In genomic region chr6:144816936-144817335, GRCh38 we compare ENCODE assay signal across 25 cellular contexts.
DNase-seq lines count a peak whose midpoint lies in the region; ATAC-seq, FAIRE-seq and TF ChIP-seq lines count a peak whose summit lies in the region.
"Had no signal": no experiment of that assay in that cellular context is flagged by ENCODE, and none has a peak within 500 bp of the region (broad histone marks: within the 10 kb centered on the region; RNA-seq: fewer than 3 reads in every experiment).

No MANE protein-coding gene starts in this region.

- TF ChIP-seq RAD21 in GM12878 (IDR thresholded peaks at IDR 0.05; ENCODE audit: insufficient read depth, low read depth, low read length), result no peak

- RAD21 ChIA-PET in GM12878 (lab: Charles Lee; ENCODE audit: unreplicated experiment), result no interaction called here

- H3K36me3 Mint-ChIP-seq in activated T-cell treated with anti-CD3 and anti-CD28 coated beads, Interleukin-2, amount 50 U/mL, for 4 hours (ENCODE audit: insufficient read depth), result peaks cover 23% of the 10 kb centered on the region

- no peaks in the 10 kb centered on the region for H3K27me3 Mint-ChIP-seq in activated T-cell treated with anti-CD3 and anti-CD28 coated beads, Interleukin-2, amount 50 U/mL, for 4 hours (ENCODE audit: low read depth)
- H3K27me3 Mint-ChIP-seq: CD4-positive, CD25-positive, alpha-beta regulatory T cell; CD8-positive, alpha-beta memory T cell; IgD-negative memory B cell had no signal

- no peak for TF ChIP-seq EP300 in GM12878 (IDR thresholded peaks at IDR 0.05; ENCODE audit: borderline replicate concordance in 1 of 2, control insufficient read depth in 1 of 2, low read depth in 2 of 2, low read length in 2 of 2)

- no peak overlapping the region for H3K4me3 Mint-ChIP-seq in activated T-cell treated with anti-CD3 and anti-CD28 coated beads, Interleukin-2, amount 50 U/mL, for 4 hours
- H3K4me3 Mint-ChIP-seq: CD4-positive, CD25-positive, alpha-beta regulatory T cell; CD8-positive, alpha-beta memory T cell; HFFc6; IgD-negative memory B cell had no signal

- TF ChIP-seq CTCF in GM12878 (IDR thresholded peaks at IDR 0.05 in 2 of 3, conservative IDR thresholded peaks at IDR 0.05 in 1 of 3; ENCODE audit: control insufficient read depth in 2 of 3, extremely low read depth in 1 of 3, insufficient read depth in 1 of 3, low read depth in 3 of 3, low read length in 3 of 3) (no peak), retinal pigment epithelial cell (conservative IDR thresholded peaks at IDR 0.05; ENCODE audit: low read depth, low read length) (no peak), foreskin keratinocyte (conservative IDR thresholded peaks at IDR 0.05) (no peak)

- WGBS in GM12878 (ENCODE audit: insufficient coverage, insufficient replicate concordance, low lambda C conversion rate, missing lambda C conversion rate), result 100% methylated on average over 1 of the region's 1 CpG

- H4K20me1 ChIP-seq in GM12878 (ENCODE audit: control insufficient read depth, insufficient read depth), result no peaks in the 10 kb centered on the region

- CTCF ChIA-PET in GM12878 (lab: Yijun Ruan, JAX), result no interaction called here

- POLR2A ChIA-PET in GM12878 (lab: Charles Lee), result no interaction called here

- H3K9me3 ChIP-seq in GM12878 (replicated peaks; ENCODE audit: control insufficient read depth, insufficient read depth, low read length), result no peaks in the 10 kb centered on the region
- H3K9me3 ChIP-seq: BE2C, Caco-2 had no signal

- H3K4me1 Mint-ChIP-seq in activated T-cell treated with anti-CD3 and anti-CD28 coated beads, Interleukin-2, amount 50 U/mL, for 4 hours (ENCODE audit: low read depth), result peaks cover 4% of the 10 kb centered on the region
- H3K4me1 Mint-ChIP-seq: IgD-negative memory B cell had no signal

- peak; percentile 52 for FAIRE-seq in GM12878 (lab: Jason Lieb, UNC)
- FAIRE-seq: D721Med, H54, HTR-8/SVneo had no signal

- ATAC-seq in GM12878 (no peak), foreskin keratinocyte (no peak)
- ATAC-seq in activated T-cell treated with anti-CD3 and anti-CD28 coated beads, Interleukin-2, amount 50 U/mL, for 4 hours, result no peak

- H2AFZ ChIP-seq in GM12878 (ENCODE audit: control insufficient read depth, low read depth, low read length), result no peak overlapping the region
- H2AFZ ChIP-seq: GM23248 had no signal

- no peaks in the 10 kb centered on the region for H3K4me1 ChIP-seq in GM12878 (ENCODE audit: control insufficient read depth, insufficient read depth, low read length)
- H3K4me1 ChIP-seq in foreskin keratinocyte, result no peaks in the 10 kb centered on the region
- H3K4me1 ChIP-seq: BE2C had no signal

- H3K4me3 ChIP-seq in GM12878 (no peak overlapping the region), retinal pigment epithelial cell (ENCODE audit: low read length) (no peak overlapping the region)
- H3K4me3 ChIP-seq: GM23248 had no signal

- peak; percentile 7 for DNase-seq in HT-29 (ENCODE audit: low spot score)
- DNase-seq in M059J (ENCODE audit: low read depth), result peak; percentile 24
- no peak for DNase-seq in GM12878 (ENCODE audit: low read depth, low spot score)
- peak; percentile 53 for DNase-seq in retinal pigment epithelial cell (ENCODE audit: low read depth)
- DNase-seq in islet precursor cell, result no peak
- no peak for DNase-seq in NCI-H226
- DNase-seq in activated T-cell treated with anti-CD3 and anti-CD28 coated beads, Interleukin-2, amount 50 U/mL, for 4 hours, result no peak
- DNase-seq in foreskin keratinocyte, result no peak
- DNase-seq: ACHN; BE2C; C1 segment of cervical spinal cord; CD4-positive, CD25-positive, alpha-beta regulatory T cell; CD8-positive, alpha-beta memory T cell; DMS79 treated with DMSO at 0.1 percent for 48 hours; GF-D8; GM23248; HCEC 1CT; HFFc6; KBM-7 had no signal

- intact Hi-C loops in GM12878 (cut with micrococcal nuclease; ENCODE audit: unreplicated experiment), result no loop called here

- no TSS peak for BruUV-seq in GM12878 (replicated peaks; lab: Mats Ljungman, UMichigan)

- H3K4me2 ChIP-seq in GM12878 (ENCODE audit: control insufficient read depth, insufficient read depth), result no peak overlapping the region

- no peak for TF ChIP-seq POLR2A in GM12878 (IDR thresholded peaks at IDR 0.05; ENCODE audit: low read depth, low read length)

- H3K9ac ChIP-seq in GM12878 (ENCODE audit: control insufficient read depth, insufficient read depth, low read length), result no peak overlapping the region
- H3K9ac ChIP-seq: GM23248 had no signal

- in situ Hi-C loops in GM12878 (cut with MboI), result no loop called here

- SMC1A ChIA-PET in GM12878 (lab: Charles Lee; ENCODE audit: uncharacterized antibody, unreplicated experiment), result interaction anchor here (0.9 to 1.3 kb wide), 2 partner anchors 9 to 38 kb away, joined by 3 to 4 read pairs; no protein-coding TSS in a partner anchor

- H3K36me3 ChIP-seq in GM12878 (ENCODE audit: control insufficient read depth in 2 of 2, insufficient read depth in 2 of 2, low read length in 1 of 2), result no peaks in the 10 kb centered on the region
- H3K36me3 ChIP-seq: BE2C had no signal

- no peaks in the 10 kb centered on the region for H3K79me2 ChIP-seq in GM12878 (ENCODE audit: control insufficient read depth, insufficient read depth, low read length)

- no peaks in the 10 kb centered on the region for H3K27me3 ChIP-seq in GM12878 (replicated peaks in 1 of 2; ENCODE audit: control insufficient read depth in 2 of 2, insufficient read depth in 2 of 2, low read length in 1 of 2)
- no peaks in the 10 kb centered on the region for H3K27me3 ChIP-seq in foreskin keratinocyte
- H3K27me3 ChIP-seq: BE2C had no signal

- H3K27ac ChIP-seq in GM12878 (ENCODE audit: control insufficient read depth, insufficient read depth) (no peak overlapping the region), foreskin keratinocyte (no peak overlapping the region)
- H3K27ac ChIP-seq: GM23248, HL-60 had no signal

- no peaks in the 10 kb centered on the region for H3K9me3 Mint-ChIP-seq in activated T-cell treated with anti-CD3 and anti-CD28 coated beads, Interleukin-2, amount 50 U/mL, for 4 hours
- H3K9me3 Mint-ChIP-seq: CD8-positive, alpha-beta memory T cell; HFFc6; IgD-negative memory B cell had no signal

TF ChIP-seq in GM12878, 131 proteins besides CTCF, POLR2A, EP300 and RAD21:
- TF ChIP-seq WRNIP1 (IDR thresholded peaks at IDR 0.05; ENCODE audit: borderline replicate concordance, low read depth, low read length) (no peak), MEF2B (IDR thresholded peaks at IDR 0.05; ENCODE audit: partially characterized antibody, poor library complexity, severe bottlenecking) (no peak), KDM1A (IDR thresholded peaks at IDR 0.05; ENCODE audit: borderline replicate concordance) (no peak), SIX5 (IDR thresholded peaks at IDR 0.05; ENCODE audit: low read depth, low read length, severe bottlenecking) (no peak), EZH2 (IDR thresholded peaks at IDR 0.05; ENCODE audit: borderline replicate concordance, control insufficient read depth, low read depth, low read length) (no peak), MTA2 (IDR thresholded peaks at IDR 0.05; ENCODE audit: low read depth) (no peak), BACH1 (IDR thresholded peaks at IDR 0.05; ENCODE audit: borderline replicate concordance) (no peak), NR2F1 (conservative IDR thresholded peaks at IDR 0.05) (no peak)

Comparison
In these comparisons a context has a peak if more than half of its experiments do, and no peak if none do; other contexts are left out.
1. DNase-seq: peak in HT-29 (single experiment), M059J (single experiment) and retinal pigment epithelial cell (single experiment); none in GM12878 (single experiment), islet precursor cell (single experiment), NCI-H226 (single experiment), activated T-cell treated with anti-CD3 and anti-CD28 coated beads, Interleukin-2, amount 50 U/mL, for 4 hours (single experiment) and foreskin keratinocyte (0 of 2).